Comparison of ENCODE assay signal across 10 cellular contexts in the genomic region with DNA sequence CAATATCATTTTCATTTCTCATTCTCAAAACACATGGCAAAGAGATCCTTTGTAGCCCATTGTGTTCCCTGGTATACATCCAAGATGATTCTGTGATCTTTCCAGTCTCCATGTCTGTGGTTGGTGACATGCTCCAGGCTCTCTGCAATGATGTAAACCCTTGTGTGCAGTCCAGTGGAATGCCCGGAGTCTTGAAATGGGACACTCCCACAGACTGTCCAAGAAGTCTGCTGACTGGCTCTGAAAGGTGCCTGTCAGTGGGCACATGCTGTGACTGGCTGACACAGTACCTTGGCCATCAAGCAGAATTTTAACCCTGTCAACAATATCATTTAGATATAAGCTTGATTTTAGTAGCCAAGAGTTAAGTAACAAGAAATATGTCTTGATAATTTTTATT.
DNase-seq lines count a peak whose midpoint lies in the region; ATAC-seq and TF ChIP-seq lines count a peak whose summit lies in the region.
"Had no signal": no experiment of that assay in that cellular context is flagged by ENCODE, and none has a peak within 500 bp of the region (broad histone marks: within the 10 kb centered on the region; RNA-seq: fewer than 3 reads in every experiment).

No MANE protein-coding gene starts in this region.

- H3K36me3 ChIP-seq in adrenal gland (replicated peaks in 1 of 2) = no peaks in the 10 kb centered on the region

- peak overlapping the region in 1 of 5 donors; percentile 11 for H3K27ac ChIP-seq in adrenal gland

- peak; percentile 89 for DNase-seq in EH (ENCODE audit: low read depth)
- DNase-seq in adrenal gland = peak in 5 of 7 donors; percentile 18 to 74 (median 40)
- peak; percentile 96 for DNase-seq in globus pallidus (ENCODE audit: low spot score)
- peak; percentile 96 for DNase-seq in pons (ENCODE audit: low spot score)
- no peak for DNase-seq in GM19238 (ENCODE audit: insufficient read length, low spot score)
- no peak for DNase-seq in stimulated activated CD4-positive, alpha-beta T cell treated with anti-CD3 and anti-CD28 coated beads, Interleukin-15, amount 100 ng/mL, for 24 hours
- DNase-seq in GM19240 (ENCODE audit: insufficient read length, low spot score) = no peak
- DNase-seq: natural killer cell; stimulated activated naive CD8-positive, alpha-beta T cell treated with anti-CD3 and anti-CD28 coated beads, Interleukin-15, amount 100 ng/mL, for 72 hours had no signal

- H3K4me1 ChIP-seq in adrenal gland (replicated peaks in 1 of 2) = no peaks in the 10 kb centered on the region

- 30 to 60% (median 51%) methylated on average over 1 of the region's 1 CpG for WGBS in adrenal gland, 4 donors

- no peak for ATAC-seq in GM18498 (IDR thresholded peaks at IDR 0.05; ENCODE audit: unreplicated experiment)
- ATAC-seq: natural killer cell; stimulated activated naive CD8-positive, alpha-beta T cell treated with anti-CD3 and anti-CD28 coated beads, Interleukin-15, amount 100 ng/mL, for 72 hours had no signal

- no peak overlapping the region for H3K4me3 ChIP-seq in adrenal gland

- no peaks in the 10 kb centered on the region for H3K9me3 ChIP-seq in adrenal gland (replicated peaks in 1 of 3)

- TF ChIP-seq CTCF in adrenal gland (IDR thresholded peaks at IDR 0.05) = no peak

- TF ChIP-seq POLR2A in adrenal gland (IDR thresholded peaks at IDR 0.05) = no peak

- intact Hi-C loops in adrenal gland (cut with DNase I) = no loop called here

- H3K27me3 ChIP-seq in adrenal gland = no peaks in the 10 kb centered on the region

Comparison
In these comparisons a context has a peak if more than half of its experiments do, and no peak if none do; other contexts are left out.
1. DNase-seq: peak in EH (single experiment), adrenal gland (5 of 7), globus pallidus (single experiment) and pons (single experiment); none in GM19238 (single experiment), stimulated activated CD4-positive, alpha-beta T cell treated with anti-CD3 and anti-CD28 coated beads, Interleukin-15, amount 100 ng/mL, for 24 hours (single experiment) and GM19240 (single experiment).